In genomic region chr10:88111294-88111693, GRCh38 we compare ENCODE assay signal across 23 cellular contexts.
A peak's percentile ranks its signal among the peaks of the same experiment; 100 is the strongest.
DNase-seq lines count a peak whose midpoint lies in the region; ATAC-seq and TF ChIP-seq lines count a peak whose summit lies in the region.
"Had no signal": no experiment of that assay in that cellular context is flagged by ENCODE, and none has a peak within 500 bp of the region (broad histone marks: within the 10 kb centered on the region; RNA-seq: fewer than 3 reads in every experiment).

No MANE protein-coding gene starts in this region.

- TF ChIP-seq CTCF in OCI-LY3 (IDR thresholded peaks at IDR 0.05; ENCODE audit: low read depth, low read length): no peak
- TF ChIP-seq CTCF in tibial artery (IDR thresholded peaks at IDR 0.05): no peak

- peaks cover 0 to 4% of the 10 kb centered on the region in 2 donors for H3K9me3 Mint-ChIP-seq in stimulated activated naive CD8-positive, alpha-beta T cell treated with anti-CD3 and anti-CD28 coated beads, Interleukin-15, amount 100 ng/mL, for 72 hours
- no peaks in the 10 kb centered on the region for H3K9me3 Mint-ChIP-seq in stimulated activated naive B cell treated with anti-CD40 and anti-IgM and Interleukin-4, amounts not matched to agents 10 μg/mL and 1 μg/mL and 100 μg/mL, for 72 hours
- H3K9me3 Mint-ChIP-seq: CD4-positive, alpha-beta T cell had no signal

- H3K9me3 ChIP-seq in OCI-LY3 (ENCODE audit: insufficient read depth, low read length): no peaks in the 10 kb centered on the region
- no peaks in the 10 kb centered on the region for H3K9me3 ChIP-seq in tibial artery
- H3K9me3 ChIP-seq: BE2C, Caco-2 had no signal

- H3K4me1 Mint-ChIP-seq in stimulated activated naive CD8-positive, alpha-beta T cell treated with anti-CD3 and anti-CD28 coated beads, Interleukin-15, amount 100 ng/mL, for 72 hours: peaks cover 33% of the 10 kb centered on the region
- peaks cover 23 to 57% of the 10 kb centered on the region in 2 donors for H3K4me1 Mint-ChIP-seq in stimulated activated naive B cell treated with anti-CD40 and anti-IgM and Interleukin-4, amounts not matched to agents 10 μg/mL and 1 μg/mL and 100 μg/mL, for 72 hours

- H3K36me3 ChIP-seq in OCI-LY3 (replicated peaks; ENCODE audit: low read depth, low read length) (no peaks in the 10 kb centered on the region), tibial artery (no peaks in the 10 kb centered on the region)
- H3K36me3 ChIP-seq: BE2C had no signal

- H3K79me2 ChIP-seq in OCI-LY3 (ENCODE audit: low read length): no peaks in the 10 kb centered on the region

- peak overlapping the region; percentile 49 for H3K27ac ChIP-seq in OCI-LY3 (ENCODE audit: low read length)
- no peak overlapping the region for H3K27ac ChIP-seq in tibial artery

- intact Hi-C loops in tibial artery (cut with DNase I; ENCODE audit: low total_unique reads): loop anchor here (5.0 to 10.0 kb wide), 3 partner anchors 69 to 444 kb away; partner anchors contain the start of genes KLLN and PTEN

- H3K4me2 ChIP-seq in OCI-LY3 (ENCODE audit: low read length): peak overlapping the region; percentile 53

- H3K27me3 ChIP-seq in OCI-LY3 (ENCODE audit: low read depth, low read length) (peaks cover 6% of the 10 kb centered on the region; the same call in 1 of the 2 replicates), tibial artery (no peaks in the 10 kb centered on the region)
- H3K27me3 ChIP-seq: BE2C had no signal

- no peaks in the 10 kb centered on the region for H4K20me1 ChIP-seq in OCI-LY3 (ENCODE audit: insufficient read depth, low read length)

- H3K36me3 Mint-ChIP-seq in stimulated activated naive B cell treated with anti-CD40 and anti-IgM and Interleukin-4, amounts not matched to agents 10 μg/mL and 1 μg/mL and 100 μg/mL, for 72 hours: peaks cover 2% of the 10 kb centered on the region in 2 donors

- DNase-seq in stimulated activated naive CD8-positive, alpha-beta T cell treated with anti-CD3 and anti-CD28 coated beads, Interleukin-15, Interleukin-2, amounts not matched to agents 100 U/mL and 50 U/mL, for 24 hours: no peak
- DNase-seq in stimulated activated naive CD8-positive, alpha-beta T cell treated with anti-CD3 and anti-CD28 coated beads, Interleukin-15, amount 100 ng/mL, for 72 hours: no peak
- peak; percentile 55 for DNase-seq in stimulated activated naive B cell treated with anti-CD40 and anti-IgM and Interleukin-4, amounts not matched to agents 10 μg/mL and 1 μg/mL and 100 μg/mL, for 72 hours
- no peak for DNase-seq in GF-D8 (lab: John Stamatoyannopoulos, UW)
- DNase-seq in tibial artery: no peak
- DNase-seq in stimulated activated CD4-positive, alpha-beta T cell treated with anti-CD3 and anti-CD28 coated beads, Interleukin-2, amount 100 ng/mL, for 24 hours: no peak
- DNase-seq: BE2C; Caco-2; CD4-positive, alpha-beta T cell; GDM1; GOT3; MM.1S; NCI-H1417; NCI-H187 treated with DMSO at 0.1 percent for 48 hours; NCI-H226; NCI-H524; NCI-H82; PC-3; RPMI8226; SHP77 treated with DMSO at 0.1 percent for 48 hours; T-helper 1 cell had no signal

- H3K4me1 ChIP-seq in OCI-LY3 (ENCODE audit: low read length): peaks cover 79% of the 10 kb centered on the region
- H3K4me1 ChIP-seq in tibial artery: peaks cover 0 to 24% (median 7%) of the 10 kb centered on the region in 4 donors
- H3K4me1 ChIP-seq: Caco-2 had no signal

- H2AFZ ChIP-seq in OCI-LY3 (ENCODE audit: low read depth, low read length): no peak overlapping the region

- peaks cover 9% of the 10 kb centered on the region for H3K27me3 Mint-ChIP-seq in stimulated activated naive CD8-positive, alpha-beta T cell treated with anti-CD3 and anti-CD28 coated beads, Interleukin-15, amount 100 ng/mL, for 72 hours
- H3K27me3 Mint-ChIP-seq in stimulated activated naive B cell treated with anti-CD40 and anti-IgM and Interleukin-4, amounts not matched to agents 10 μg/mL and 1 μg/mL and 100 μg/mL, for 72 hours: no peaks in the 10 kb centered on the region
- H3K27me3 Mint-ChIP-seq: CD4-positive, alpha-beta T cell had no signal

- H3K27ac Mint-ChIP-seq in stimulated activated naive CD8-positive, alpha-beta T cell treated with anti-CD3 and anti-CD28 coated beads, Interleukin-15, amount 100 ng/mL, for 72 hours: no peak overlapping the region
- peak overlapping the region; percentile 75 for H3K27ac Mint-ChIP-seq in stimulated activated naive B cell treated with anti-CD40 and anti-IgM and Interleukin-4, amounts not matched to agents 10 μg/mL and 1 μg/mL and 100 μg/mL, for 72 hours
- H3K27ac Mint-ChIP-seq: CD4-positive, alpha-beta T cell had no signal

- H3K9ac ChIP-seq in OCI-LY3 (ENCODE audit: low read length): no peak overlapping the region

- H3K4me3 ChIP-seq in OCI-LY3 (ENCODE audit: low read length): no peak overlapping the region
- no peak overlapping the region for H3K4me3 ChIP-seq in tibial artery

- H3K4me3 Mint-ChIP-seq in stimulated activated naive CD8-positive, alpha-beta T cell treated with anti-CD3 and anti-CD28 coated beads, Interleukin-15, amount 100 ng/mL, for 72 hours: no peak overlapping the region
- peak overlapping the region in 1 of 2 donors; percentile 33 for H3K4me3 Mint-ChIP-seq in stimulated activated naive B cell treated with anti-CD40 and anti-IgM and Interleukin-4, amounts not matched to agents 10 μg/mL and 1 μg/mL and 100 μg/mL, for 72 hours
- H3K4me3 Mint-ChIP-seq: CD4-positive, alpha-beta T cell had no signal

- ATAC-seq in stimulated activated naive CD8-positive, alpha-beta T cell treated with anti-CD3 and anti-CD28 coated beads, Interleukin-15, Interleukin-2, amounts not matched to agents 100 U/mL and 50 U/mL, for 24 hours: peak; percentile 2
- ATAC-seq in stimulated activated naive CD8-positive, alpha-beta T cell treated with anti-CD3 and anti-CD28 coated beads, Interleukin-15, amount 100 ng/mL, for 72 hours: no peak
- ATAC-seq in HG03175 (IDR thresholded peaks at IDR 0.05; ENCODE audit: unreplicated experiment): peak; percentile 32
- peak; percentile 58 to 64 for ATAC-seq in stimulated activated naive B cell treated with anti-CD40 and anti-IgM and Interleukin-4, amounts not matched to agents 10 μg/mL and 1 μg/mL and 100 μg/mL, for 72 hours (replicated peaks)
- ATAC-seq: PC-3 had no signal
